Comparison of ENCODE assay signal across 8 cellular contexts in genomic region chr11:130315354-130315970, GRCh38. TPM values are rescaled to one million over a fixed set of nuclear protein-coding genes. Genes with fewer than 3 reads are reported as not detected.
A peak's percentile ranks its signal among the peaks of the same experiment; 100 is the strongest.
DNase-seq lines count a peak whose midpoint lies in the region; ATAC-seq, FAIRE-seq and TF ChIP-seq lines count a peak whose summit lies in the region.

No MANE protein-coding gene starts in this region.

- no peaks in the 10 kb centered on the region for H3K9me3 ChIP-seq in CD8-positive, alpha-beta T cell (ENCODE audit: low read length)

- POLR2A ChIA-PET in CD8-positive, alpha-beta T cell (lab: Charles Lee) = no interaction called here

- peaks cover 35% of the 10 kb centered on the region for H3K4me1 Mint-ChIP-seq in CD8-positive, alpha-beta T cell (ENCODE audit: low read depth)

- H3K36me3 ChIP-seq in CD8-positive, alpha-beta T cell (ENCODE audit: insufficient read depth, low read length) = no peaks in the 10 kb centered on the region

- peak overlapping the region; percentile 90 for H3K4me3 Mint-ChIP-seq in CD8-positive, alpha-beta T cell

- TF ChIP-seq POLR2A in NB4 (IDR thresholded peaks at IDR 0.05; ENCODE audit: extremely low read depth, insufficient read length) = no peak

- intact Hi-C loops in CD8-positive, alpha-beta T cell (cut with DNase I, micrococcal nuclease) = loop anchor here (1.0 to 10.0 kb wide), 8 partner anchors 73 to 1041 kb away; partner anchors contain the start of genes SNX19 (in 2 of the 2), NFRKB (in 1 of the 2) and PRDM10 (in 1 of the 2)
- intact Hi-C loops in posterior vena cava (cut with DNase I) = no loop called here

- TF ChIP-seq CTCF in CD8-positive, alpha-beta T cell (IDR thresholded peaks at IDR 0.05) = peak; percentile 39
- no peak for TF ChIP-seq CTCF in NB4 (IDR thresholded peaks at IDR 0.05; ENCODE audit: low read depth, low read length)
- no peak for TF ChIP-seq CTCF in foreskin fibroblast (IDR thresholded peaks at IDR 0.05; ENCODE audit: low read depth, low read length)

- CTCF ChIA-PET in CD8-positive, alpha-beta T cell (lab: Charles Lee) = no interaction called here

- peak overlapping the region; percentile 76 for H3K27ac ChIP-seq in CD8-positive, alpha-beta T cell (ENCODE audit: low read depth, low read length)

- peak; percentile 27 for ATAC-seq in CD8-positive, alpha-beta T cell
- peak; percentile 35 for ATAC-seq in GM21529 (IDR thresholded peaks at IDR 0.05; ENCODE audit: unreplicated experiment)

- H3K27me3 ChIP-seq in CD8-positive, alpha-beta T cell (ENCODE audit: insufficient read depth, low read length) = no peaks in the 10 kb centered on the region

- no peak for FAIRE-seq in urothelium cell line (lab: Jason Lieb, UNC)

- no peaks in the 10 kb centered on the region for H3K27me3 Mint-ChIP-seq in CD8-positive, alpha-beta T cell (ENCODE audit: low read depth)

- peaks cover 31% of the 10 kb centered on the region for H3K4me1 ChIP-seq in CD8-positive, alpha-beta T cell (ENCODE audit: insufficient read depth, low read length)

- no peaks in the 10 kb centered on the region for H3K9me3 Mint-ChIP-seq in CD8-positive, alpha-beta T cell

- peak overlapping the region; percentile 79 for H3K4me3 ChIP-seq in CD8-positive, alpha-beta T cell (ENCODE audit: low read depth, low read length)
- H3K4me3 ChIP-seq in NB4 (ENCODE audit: low read depth, low read length) = peak overlapping the region; percentile 66
- peak overlapping the region; percentile 57 to 70 for H3K4me3 ChIP-seq in foreskin fibroblast (ENCODE audit: low read depth in 1 of 2, low read length in 2 of 2)

- peak overlapping the region; percentile 99 for H3K27ac Mint-ChIP-seq in CD8-positive, alpha-beta T cell

- H3K36me3 Mint-ChIP-seq in CD8-positive, alpha-beta T cell = peaks cover 4% of the 10 kb centered on the region

- DNase-seq in CD8-positive, alpha-beta T cell = peak; percentile 12 to 74 (median 49)
- DNase-seq in NB4 (ENCODE audit: low read depth) = peak; percentile 22
- DNase-seq in activated T-helper 1 cell treated with Interleukin-2 at 50 U/mL for 16 hours (ENCODE audit: low read depth) = peak; percentile 36
- DNase-seq in foreskin fibroblast = no peak
- DNase-seq in posterior vena cava (ENCODE audit: low spot score) = peak; percentile 82
- DNase-seq in urothelium cell line (ENCODE audit: low spot score) = peak; percentile 2
- DNase-seq in NCI-H748 treated with DMSO at 0.1 percent for 48 hours (lab: John Stamatoyannopoulos, UW) = no peak

RNA-seq across cellular contexts. Expression of gene ZBTB44, which starts 0.7 kb away (rescaled TPM):
- 10 to 100 TPM; 31.8 to 35.0 TPM for total RNA-seq in CD8-positive, alpha-beta T cell
- total RNA-seq in posterior vena cava = 10 to 100 TPM; 24.2 to 30.5 TPM

Comparison
In these comparisons a context has a peak if more than half of its experiments do, and no peak if none do; other contexts are left out.
1. DNase-seq: peak in CD8-positive, alpha-beta T cell (7 of 7), NB4 (single experiment), activated T-helper 1 cell treated with Interleukin-2 at 50 U/mL for 16 hours (single experiment), posterior vena cava (single experiment) and urothelium cell line (single experiment); none in foreskin fibroblast (0 of 2) and NCI-H748 treated with DMSO at 0.1 percent for 48 hours (single experiment).
2. intact Hi-C loops: an anchor here in CD8-positive, alpha-beta T cell (1.0 to 10.0 kb wide); none called in posterior vena cava.
3. Peak in every context shown above with its lines, with median percentiles within 50 percentile points of each other: H3K4me3 ChIP-seq.